Comparison of ENCODE assay signal across 8 cellular contexts in the genomic region with DNA sequence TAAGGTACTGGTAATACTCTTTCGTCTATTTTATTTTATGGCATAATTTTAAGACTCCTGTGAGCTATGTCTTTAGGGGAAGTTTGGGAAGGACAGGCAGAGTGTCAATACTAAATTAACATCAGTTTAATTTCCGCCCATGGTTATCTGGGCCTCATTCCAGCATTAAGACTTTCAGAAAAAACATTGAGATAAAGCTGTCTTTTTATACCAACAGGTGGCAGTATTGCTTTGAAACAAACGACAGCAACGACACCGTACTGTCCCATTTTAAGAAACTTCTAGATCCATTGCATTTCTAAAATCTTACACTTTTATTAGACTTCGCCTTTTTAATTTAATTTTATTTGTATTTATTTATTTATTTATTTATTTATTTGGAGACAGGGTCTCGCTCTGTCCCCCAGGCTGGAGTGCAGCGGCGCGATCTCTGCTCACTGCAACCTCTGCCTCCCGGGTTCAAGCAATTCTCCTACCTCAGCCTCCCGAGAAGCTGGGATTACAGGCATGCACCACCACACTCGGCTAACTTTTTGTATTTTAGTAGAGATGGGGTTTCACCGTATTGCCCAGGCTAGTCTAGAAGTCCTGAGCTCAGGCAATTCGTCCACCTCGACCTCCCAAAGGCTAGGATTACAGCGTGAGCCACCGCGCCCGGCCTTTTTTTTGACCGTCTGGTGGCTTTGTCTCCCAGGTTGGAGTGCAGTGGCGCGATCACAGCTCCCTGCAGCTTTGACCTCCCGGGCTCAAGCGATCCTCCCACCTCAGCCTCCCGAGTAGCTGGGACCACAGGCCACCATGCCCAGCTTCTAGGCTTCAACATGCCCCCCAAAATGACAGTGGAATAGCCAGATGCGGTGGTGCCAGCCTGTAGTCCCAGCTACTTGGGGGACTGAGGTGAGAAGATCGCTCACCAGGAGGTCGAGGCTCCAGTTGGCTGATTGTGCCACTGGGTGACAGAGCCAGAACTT.
DNase-seq lines count a peak whose midpoint lies in the region; ATAC-seq and TF ChIP-seq lines count a peak whose summit lies in the region.

No MANE protein-coding gene starts in this region.

- H3K36me3 Mint-ChIP-seq in stimulated activated effector memory CD8-positive, alpha-beta T cell treated with anti-CD3 and anti-CD28 coated beads, Interleukin-12 subunit alpha, Interleukin-12 subunit beta, amount 100 ng/mL, for 72 hours, result no peaks in the 10 kb centered on the region

- TF ChIP-seq CTCF in astrocyte of the spinal cord (IDR thresholded peaks at IDR 0.05; ENCODE audit: low read depth, low read length), result peak; percentile 56

- peaks cover 6% of the 10 kb centered on the region for H3K4me1 Mint-ChIP-seq in stimulated activated effector memory CD8-positive, alpha-beta T cell treated with anti-CD3 and anti-CD28 coated beads, Interleukin-12 subunit alpha, Interleukin-12 subunit beta, amount 100 ng/mL, for 72 hours

- H3K27ac Mint-ChIP-seq in stimulated activated effector memory CD8-positive, alpha-beta T cell treated with anti-CD3 and anti-CD28 coated beads, Interleukin-12 subunit alpha, Interleukin-12 subunit beta, amount 100 ng/mL, for 72 hours, result no peak overlapping the region

- H3K9me3 Mint-ChIP-seq in stimulated activated effector memory CD8-positive, alpha-beta T cell treated with anti-CD3 and anti-CD28 coated beads, Interleukin-12 subunit alpha, Interleukin-12 subunit beta, amount 100 ng/mL, for 72 hours, result no peaks in the 10 kb centered on the region

- H3K4me3 Mint-ChIP-seq in stimulated activated effector memory CD8-positive, alpha-beta T cell treated with anti-CD3 and anti-CD28 coated beads, Interleukin-12 subunit alpha, Interleukin-12 subunit beta, amount 100 ng/mL, for 72 hours, result no peak overlapping the region

- in situ Hi-C loops in astrocyte of the spinal cord (cut with HindIII; ENCODE audit: low sequenced_read_pairs), result no loop called here

- H3K4me3 ChIP-seq in astrocyte of the spinal cord (ENCODE audit: low read depth, low read length), result no peak overlapping the region

- ATAC-seq in stimulated activated effector memory CD8-positive, alpha-beta T cell treated with anti-CD3 and anti-CD28 coated beads, Interleukin-12 subunit alpha, Interleukin-12 subunit beta, amount 100 ng/mL, for 72 hours, result peak; percentile 65
- ATAC-seq in HG03280 (IDR thresholded peaks at IDR 0.05; ENCODE audit: unreplicated experiment) (no peak), GM18870 (IDR thresholded peaks at IDR 0.05; ENCODE audit: unreplicated experiment) (no peak)

- DNase-seq in Daoy (ENCODE audit: low read depth), result peak; percentile 42
- DNase-seq in HEK293T (ENCODE audit: extremely low spot score), result peak; percentile 47
- DNase-seq in NCI-H510A (lab: John Stamatoyannopoulos, UW), result peak; percentile 6
- DNase-seq in astrocyte of the spinal cord (ENCODE audit: low read depth, low spot score), result peak; percentile 82
- peak; percentile 20 for DNase-seq in iPS DF 19.7 (ENCODE audit: low read depth, low spot score)
- no peak for DNase-seq in stimulated activated effector memory CD8-positive, alpha-beta T cell treated with anti-CD3 and anti-CD28 coated beads, Interleukin-12 subunit alpha, Interleukin-12 subunit beta, amount 100 ng/mL, for 72 hours (ENCODE audit: low spot score in 2 of 2)

- POLR2A ChIA-PET in HEK293T (lab: Yijun Ruan, JAX), result interaction anchor here (0.8 kb wide), 1 partner anchor 78 kb away, joined by 3 read pairs; a partner anchor contains a TSS

- CTCF ChIA-PET in HEK293T (lab: Yijun Ruan, JAX), result interaction anchor here (0.6 to 2.0 kb wide), 10 partner anchors 9 to 1181 kb away, joined by 3 to 13 read pairs (median 3); no protein-coding TSS in a partner anchor

TF ChIP-seq in HEK293T, 16 proteins besides CTCF, POLR2A, EP300 and RAD21:
- TF ChIP-seq L3MBTL2 (conservative IDR thresholded peaks at IDR 0.05) (no peak), FOXK2 (IDR thresholded peaks at IDR 0.05) (no peak), TARDBP (IDR thresholded peaks at IDR 0.05) (no peak), FOXM1 (IDR thresholded peaks at IDR 0.05; ENCODE audit: borderline replicate concordance) (no peak), SUZ12 (IDR thresholded peaks at IDR 0.05) (no peak), ZNF384 (IDR thresholded peaks at IDR 0.05) (no peak), FOXA1 (IDR thresholded peaks at IDR 0.05) (no peak), HDGF (IDR thresholded peaks at IDR 0.05; ENCODE audit: borderline replicate concordance) (no peak), LEF1 (IDR thresholded peaks at IDR 0.05; ENCODE audit: borderline replicate concordance) (no peak), CTBP1 (IDR thresholded peaks at IDR 0.05; ENCODE audit: borderline replicate concordance) (no peak), ARNT (IDR thresholded peaks at IDR 0.05) (no peak), BHLHE40 (IDR thresholded peaks at IDR 0.05; ENCODE audit: borderline replicate concordance) (no peak), NFRKB (IDR thresholded peaks at IDR 0.05) (no peak), ELF4 (IDR thresholded peaks at IDR 0.05) (no peak), SP1 (IDR thresholded peaks at IDR 0.05) (no peak)
- TF ChIP-seq, protein P1, sequence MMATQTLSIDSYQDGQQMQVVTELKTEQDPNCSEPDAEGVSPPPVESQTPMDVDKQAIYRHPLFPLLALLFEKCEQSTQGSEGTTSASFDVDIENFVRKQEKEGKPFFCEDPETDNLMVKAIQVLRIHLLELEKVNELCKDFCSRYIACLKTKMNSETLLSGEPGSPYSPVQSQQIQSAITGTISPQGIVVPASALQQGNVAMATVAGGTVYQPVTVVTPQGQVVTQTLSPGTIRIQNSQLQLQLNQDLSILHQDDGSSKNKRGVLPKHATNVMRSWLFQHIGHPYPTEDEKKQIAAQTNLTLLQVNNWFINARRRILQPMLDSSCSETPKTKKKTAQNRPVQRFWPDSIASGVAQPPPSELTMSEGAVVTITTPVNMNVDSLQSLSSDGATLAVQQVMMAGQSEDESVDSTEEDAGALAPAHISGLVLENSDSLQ (IDR thresholded peaks at IDR 0.05), result no peak

Comparison
In these comparisons a context has a peak if more than half of its experiments do, and no peak if none do; other contexts are left out.
1. DNase-seq: peak in Daoy (single experiment), HEK293T (single experiment), NCI-H510A (single experiment), astrocyte of the spinal cord (single experiment) and iPS DF 19.7 (single experiment); none in stimulated activated effector memory CD8-positive, alpha-beta T cell treated with anti-CD3 and anti-CD28 coated beads, Interleukin-12 subunit alpha, Interleukin-12 subunit beta, amount 100 ng/mL, for 72 hours (0 of 2).